ENCODE assay signal across 22 cellular contexts in genomic region chr20:54227751-54228150, GRCh38.
"Had no signal": no experiment of that assay in that cellular context is flagged by ENCODE, and none has a peak within 500 bp of the region (broad histone marks: within the 10 kb centered on the region; RNA-seq: fewer than 3 reads in every experiment).

No MANE protein-coding gene starts in this region.

- H3K36me3 ChIP-seq: ascending aorta, breast epithelium, left ventricle myocardium inferior, right atrium auricular region, transverse colon, WERI-Rb-1 had no signal

- H3K27ac ChIP-seq: ascending aorta, breast epithelium, foreskin keratinocyte, left ventricle myocardium inferior, right atrium auricular region, skin epidermis, transverse colon, WERI-Rb-1 had no signal

- ATAC-seq: activated CD4-positive, alpha-beta T cell treated with anti-CD3 and anti-CD28 coated beads for 36 hours; activated CD8-positive, alpha-beta memory T cell treated with anti-CD3 and anti-CD28 coated beads, Interleukin-2, amount 10 ng/mL, durations not matched to agents 7 days and 5 days; effector memory CD8-positive, alpha-beta T cell; foreskin keratinocyte; natural killer cell; stimulated activated naive CD8-positive, alpha-beta T cell treated with anti-CD3 and anti-CD28 coated beads, Interleukin-15, Interleukin-2, amounts not matched to agents 100 U/mL and 50 U/mL, for 24 hours had no signal

- H3K4me3 ChIP-seq: ascending aorta, breast epithelium, left ventricle myocardium inferior, right atrium auricular region, skin epidermis, transverse colon had no signal

- H3K27ac Mint-ChIP-seq: activated CD4-positive, alpha-beta memory T cell treated with anti-CD3 and anti-CD28 coated beads for 36 hours; activated CD4-positive, alpha-beta T cell treated with anti-CD3 and anti-CD28 coated beads for 36 hours; activated CD8-positive, alpha-beta memory T cell treated with anti-CD3 and anti-CD28 coated beads, Interleukin-2, amount 10 ng/mL, durations not matched to agents 7 days and 5 days; activated naive CD4-positive, alpha-beta T cell treated with anti-CD3 and anti-CD28 coated beads for 36 hours; activated T-helper 2 cell treated with anti-CD3 and anti-CD28 coated beads, Interferon-gamma antibody, Interleukin-2, Interleukin-4, amounts not matched to agents 10 μg/mL and 5 μg/mL and 100 μg/mL, durations not matched to agents 14 hours and 24 hours and 36 hours; effector memory CD8-positive, alpha-beta T cell; natural killer cell; progenitor cell of endocrine pancreas had no signal

- H3K27me3 Mint-ChIP-seq: activated CD4-positive, alpha-beta memory T cell treated with anti-CD3 and anti-CD28 coated beads for 36 hours; activated CD4-positive, alpha-beta T cell treated with anti-CD3 and anti-CD28 coated beads for 36 hours; activated CD8-positive, alpha-beta memory T cell treated with anti-CD3 and anti-CD28 coated beads, Interleukin-2, amount 10 ng/mL, durations not matched to agents 7 days and 5 days had no signal

- DNase-seq: activated CD4-positive, alpha-beta memory T cell treated with anti-CD3 and anti-CD28 coated beads for 36 hours; activated CD4-positive, alpha-beta T cell treated with anti-CD3 and anti-CD28 coated beads for 36 hours; activated CD8-positive, alpha-beta memory T cell treated with anti-CD3 and anti-CD28 coated beads, Interleukin-2, amount 10 ng/mL, durations not matched to agents 7 days and 5 days; activated naive CD4-positive, alpha-beta T cell treated with anti-CD3 and anti-CD28 coated beads for 36 hours; activated T-cell treated with anti-CD3 and anti-CD28 coated beads, Interleukin-2, amount 50 U/mL, for 1 hour; cerebellar nuclear complex; effector memory CD8-positive, alpha-beta T cell; foreskin keratinocyte; glutamatergic neuron; left ventricle myocardium inferior; natural killer cell; nucleus accumbens; stimulated activated CD4-positive, alpha-beta T cell treated with anti-CD3 and anti-CD28 coated beads, Interleukin-4, amount 100 ng/mL, for 24 hours; stimulated activated naive CD8-positive, alpha-beta T cell treated with anti-CD3 and anti-CD28 coated beads, Interleukin-15, Interleukin-2, amounts not matched to agents 100 U/mL and 50 U/mL, for 24 hours; transverse colon; WERI-Rb-1 had no signal

- H3K9me3 ChIP-seq: ascending aorta, breast epithelium, right atrium auricular region had no signal

- H3K4me1 ChIP-seq: ascending aorta, breast epithelium, foreskin keratinocyte, left ventricle myocardium inferior, right atrium auricular region, transverse colon had no signal

- H3K4me3 Mint-ChIP-seq: activated CD4-positive, alpha-beta memory T cell treated with anti-CD3 and anti-CD28 coated beads for 36 hours; activated CD4-positive, alpha-beta T cell treated with anti-CD3 and anti-CD28 coated beads for 36 hours; activated CD8-positive, alpha-beta memory T cell treated with anti-CD3 and anti-CD28 coated beads, Interleukin-2, amount 10 ng/mL, durations not matched to agents 7 days and 5 days; activated naive CD4-positive, alpha-beta T cell treated with anti-CD3 and anti-CD28 coated beads for 36 hours; effector memory CD8-positive, alpha-beta T cell; natural killer cell had no signal

- H3K4me1 Mint-ChIP-seq: activated CD8-positive, alpha-beta memory T cell treated with anti-CD3 and anti-CD28 coated beads, Interleukin-2, amount 10 ng/mL, durations not matched to agents 7 days and 5 days; natural killer cell had no signal

- H3K36me3 Mint-ChIP-seq: activated CD8-positive, alpha-beta memory T cell treated with anti-CD3 and anti-CD28 coated beads, Interleukin-2, amount 10 ng/mL, durations not matched to agents 7 days and 5 days; natural killer cell had no signal

- H3K27me3 ChIP-seq: ascending aorta, breast epithelium, foreskin keratinocyte, right atrium auricular region, transverse colon had no signal
